Comparison of ENCODE assay signal across 1 cellular context in the genomic region with DNA sequence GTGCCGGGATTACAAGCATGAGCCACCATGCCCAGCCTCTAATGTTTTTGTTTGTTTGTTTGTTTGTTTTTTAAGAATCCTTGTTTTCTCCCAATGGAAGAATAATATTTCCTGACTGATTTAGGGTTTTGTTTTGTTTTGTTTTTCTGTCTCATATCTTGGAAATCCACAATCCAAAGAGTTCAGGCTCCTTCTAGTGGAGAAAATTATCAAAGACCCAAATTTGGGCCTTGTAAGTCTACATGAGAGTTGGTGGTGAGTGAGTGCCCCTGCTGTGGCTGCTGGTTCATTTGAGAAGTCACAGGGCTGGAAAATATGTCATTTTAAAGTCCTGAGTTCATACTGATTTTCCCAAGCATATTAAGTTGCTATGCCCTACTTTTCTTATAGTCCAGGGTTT.
TF ChIP-seq lines count a peak whose summit lies in the region.

No MANE protein-coding gene starts in this region.

TF ChIP-seq in HepG2, 621 proteins besides CTCF, POLR2A, EP300 and RAD21:
- TF ChIP-seq, protein P1, sequence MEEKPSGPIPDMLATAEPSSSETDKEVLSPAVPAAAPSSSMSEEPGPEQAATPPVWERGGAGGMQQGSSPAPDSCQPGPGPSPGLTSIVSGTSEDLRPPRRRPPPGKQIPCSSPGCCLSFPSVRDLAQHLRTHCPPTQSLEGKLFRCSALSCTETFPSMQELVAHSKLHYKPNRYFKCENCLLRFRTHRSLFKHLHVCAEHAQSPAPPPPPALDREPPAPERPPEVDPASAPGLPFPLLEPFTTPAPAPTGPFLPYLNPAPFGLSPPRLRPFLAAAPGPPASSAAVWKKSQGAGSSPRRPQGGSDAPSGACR (CRISPR knock-in tag; IDR thresholded peaks at IDR 0.05) = no peak
- peak; percentile 43 for TF ChIP-seq STAG1 (CRISPR knock-in tag; IDR thresholded peaks at IDR 0.05)
TF ChIP-seq in HepG2: peak in this region for 1.
